25 cellular contexts compared by ENCODE assay signal in genomic region chr15:89555768-89556167, GRCh38. TPM values are rescaled to one million over a fixed set of nuclear protein-coding genes. Genes with fewer than 3 reads are reported as not detected.
DNase-seq lines count a peak whose midpoint lies in the region; ATAC-seq, FAIRE-seq and TF ChIP-seq lines count a peak whose summit lies in the region.
"Had no signal": no experiment of that assay in that cellular context is flagged by ENCODE, and none has a peak within 500 bp of the region (broad histone marks: within the 10 kb centered on the region; RNA-seq: fewer than 3 reads in every experiment).

No MANE protein-coding gene starts in this region.

- no peak overlapping the region for H2BK120ac ChIP-seq in H1 (replicated peaks; ENCODE audit: low read depth, low read length)

- H4K20me1 ChIP-seq in H1 (replicated peaks in 1 of 2; ENCODE audit: control insufficient read depth in 1 of 2, insufficient read depth in 2 of 2, low read length in 2 of 2) (no peaks in the 10 kb centered on the region), HepG2 (ENCODE audit: insufficient read depth, low read length) (no peaks in the 10 kb centered on the region)
- H4K20me1 ChIP-seq: BLaER1 treated with 17β-estradiol and CSF1 and Interleukin-3, amounts not matched to agents 10 nM and 100 nM had no signal

- BruUV-seq in Panc1 (replicated peaks; lab: Mats Ljungman, UMichigan) (no TSS peak), HepG2 (replicated peaks; lab: Mats Ljungman, UMichigan) (no TSS peak)

- no peak overlapping the region for H3K56ac ChIP-seq in H1 (replicated peaks; ENCODE audit: insufficient read length, low read depth, low read length)

- H3K4me1 ChIP-seq in Panc1 (ENCODE audit: control insufficient read depth, insufficient read depth, low read length), result peaks cover 3% of the 10 kb centered on the region
- H3K4me1 ChIP-seq in H1 (replicated peaks in 1 of 4; ENCODE audit: control insufficient read depth in 3 of 4, insufficient read depth in 4 of 4, low read length in 3 of 4), result no peaks in the 10 kb centered on the region
- 0 out of 2 replicates have a peak, but pooled peaks cover 8% of the 10 kb centered on the region for H3K4me1 ChIP-seq in HepG2 (ENCODE audit: insufficient read depth, low read length)
- H3K4me1 ChIP-seq in upper lobe of right lung, result no peaks in the 10 kb centered on the region
- H3K4me1 ChIP-seq: BE2C had no signal

- no peak for TF ChIP-seq EP300 in H1 (IDR thresholded peaks at IDR 0.05; ENCODE audit: borderline replicate concordance in 1 of 2, low read depth in 2 of 2, low read length in 2 of 2)
- TF ChIP-seq EP300 in HepG2 (IDR thresholded peaks at IDR 0.05; ENCODE audit: low read depth in 2 of 2, low read length in 2 of 2), result no peak
- TF ChIP-seq EP300 in HepG2 (CRISPR knock-in tag; IDR thresholded peaks at IDR 0.05; ENCODE audit: borderline replicate concordance), result no peak

- ATAC-seq in Panc1, result peak; percentile 15; the same call in 1 of the 2 replicates
- peak; percentile 45 for ATAC-seq in HepG2
- peak; percentile 18 for ATAC-seq in upper lobe of right lung
- ATAC-seq in HG03108 (IDR thresholded peaks at IDR 0.05; ENCODE audit: unreplicated experiment), result no peak
- no peak for ATAC-seq in activated CD4-positive, CD25-positive, alpha-beta regulatory T cell treated with anti-CD3 and anti-CD28 coated beads, Interleukin-2, amount 50 U/mL, for 24 hours
- ATAC-seq: CD8-positive, alpha-beta T cell; GM12878 had no signal

- no peak for TF ChIP-seq CTCF in Panc1 (IDR thresholded peaks at IDR 0.05)
- no peak for TF ChIP-seq CTCF in H1 (IDR thresholded peaks at IDR 0.05; ENCODE audit: control extremely low read depth in 1 of 3, insufficient read depth in 1 of 3, low read depth in 1 of 3, low read length in 3 of 3)
- no peak for TF ChIP-seq CTCF in HepG2 (CRISPR knock-in tag; IDR thresholded peaks at IDR 0.05)
- TF ChIP-seq CTCF in upper lobe of right lung (IDR thresholded peaks at IDR 0.05), result no peak

- H2BK15ac ChIP-seq in H1 (ENCODE audit: low read length), result 0 out of 2 replicates have a peak overlapping the region, but pooled peaks have one; percentile 46

- no peaks in the 10 kb centered on the region for H3K79me1 ChIP-seq in H1 (ENCODE audit: low read depth, low read length)

- no peaks in the 10 kb centered on the region for H3K23me2 ChIP-seq in H1 (ENCODE audit: low read depth, low read length)

- H3K23ac ChIP-seq in H1 (ENCODE audit: insufficient read length), result no peak overlapping the region

- H3K36me3 ChIP-seq in Panc1 (ENCODE audit: control insufficient read depth, insufficient read depth, low read length) (no peaks in the 10 kb centered on the region), H1 (ENCODE audit: control insufficient read depth in 2 of 4, insufficient read depth in 4 of 4, low read length in 3 of 4) (no peaks in the 10 kb centered on the region), HepG2 (replicated peaks in 1 of 2; ENCODE audit: control insufficient read depth in 1 of 2, insufficient read depth in 2 of 2, low read length in 2 of 2) (no peaks in the 10 kb centered on the region), upper lobe of right lung (no peaks in the 10 kb centered on the region)
- H3K36me3 ChIP-seq: BE2C; BLaER1 treated with 17β-estradiol and CSF1 and Interleukin-3, amounts not matched to agents 10 nM and 100 nM had no signal

- no peak overlapping the region for H3K4ac ChIP-seq in H1 (replicated peaks; ENCODE audit: insufficient read length, low read depth, low read length)

- H4K91ac ChIP-seq in H1 (replicated peaks; ENCODE audit: insufficient read length, low read length), result no peak overlapping the region

- H3K18ac ChIP-seq in H1 (ENCODE audit: extremely low read depth, low read length), result no peak overlapping the region

- H3K4me3 ChIP-seq in Panc1 (ENCODE audit: low read depth in 2 of 2, low read length in 2 of 2) (no peak overlapping the region), H1 (ENCODE audit: extremely low read depth in 1 of 4, insufficient read depth in 2 of 4, low read depth in 3 of 4, low read length in 4 of 4) (no peak overlapping the region), HepG2 (replicated peaks in 1 of 3; ENCODE audit: insufficient read depth in 1 of 3, low read depth in 2 of 3, low read length in 3 of 3) (no peak overlapping the region), upper lobe of right lung (no peak overlapping the region)
- H3K4me3 ChIP-seq: BLaER1 treated with 17β-estradiol and CSF1 and Interleukin-3, amounts not matched to agents 10 nM and 100 nM; GM12878 had no signal

- H2BK20ac ChIP-seq in H1 (ENCODE audit: low read length), result no peak overlapping the region

- FAIRE-seq in H1 (lab: Jason Lieb, UNC) (no peak), HepG2 (lab: Jason Lieb, UNC) (no peak)
- FAIRE-seq: A204.1, D721Med, G401.6, GM12878, GM12892, GM18507 had no signal

- H4K5ac ChIP-seq in H1 (ENCODE audit: insufficient read length, low read depth, low read length), result no peak overlapping the region

- no peaks in the 10 kb centered on the region for H3K79me2 ChIP-seq in H1 (ENCODE audit: control insufficient read depth in 1 of 2, insufficient read depth in 2 of 2, low read length in 2 of 2)
- no peaks in the 10 kb centered on the region for H3K79me2 ChIP-seq in HepG2 (ENCODE audit: insufficient read depth, low read length)

- H4K8ac ChIP-seq in H1 (ENCODE audit: extremely low read depth, insufficient read depth, low read length), result no peak overlapping the region

- H3K9ac ChIP-seq in H1 (replicated peaks in 1 of 4; ENCODE audit: extremely low read depth in 1 of 4, low read depth in 3 of 4, low read length in 3 of 4), result no peak overlapping the region
- no peak overlapping the region for H3K9ac ChIP-seq in HepG2 (ENCODE audit: insufficient read depth, low read depth, low read length)
- H3K9ac ChIP-seq: BLaER1 treated with 17β-estradiol and CSF1 and Interleukin-3, amounts not matched to agents 10 nM and 100 nM had no signal

- H2AFZ ChIP-seq in H1 (ENCODE audit: low read length) (no peak overlapping the region), HepG2 (ENCODE audit: low read length) (no peak overlapping the region)

- intact Hi-C loops in Panc1 (cut with micrococcal nuclease; ENCODE audit: unreplicated experiment) (loop anchor here (5.0 kb wide), 2 partner anchors 63 to 113 kb away; no protein-coding TSS in a partner anchor), HepG2 (cut with micrococcal nuclease; ENCODE audit: unreplicated experiment) (loop anchor here (2.0 kb wide), 1 partner anchor 59 kb away; the partner anchor contains the start of gene RHCG), upper lobe of right lung (cut with DNase I) (no loop called here)

- in situ Hi-C loops in Panc1 (cut with HindIII; ENCODE audit: low pct_unique_long_range_greater_than_20kb, low sequenced_read_pairs), result no loop called here
- in situ Hi-C loops in HepG2 (cut with HindIII; ENCODE audit: extremely low pct_ligation_motif_present, low pct_unique_long_range_greater_than_20kb), result no loop called here

- DNase-seq in Panc1 (ENCODE audit: low read depth, low spot score), result no peak
- no peak for DNase-seq in H1 (ENCODE audit: low read depth in 1 of 2, low spot score in 2 of 2)
- DNase-seq in HepG2 (ENCODE audit: low spot score), result no peak
- no peak for DNase-seq in upper lobe of right lung
- no peak for DNase-seq in NCI-H146 (lab: John Stamatoyannopoulos, UW)
- DNase-seq in NCI-H1092 (lab: John Stamatoyannopoulos, UW), result no peak
- DNase-seq: 8988T; ACHN; BE2C; Caco-2; Calu3; CD4-positive, alpha-beta T cell; CD8-positive, alpha-beta T cell; DMS79 treated with DMSO at 0.1 percent for 48 hours had no signal

- no peak overlapping the region for H2BK5ac ChIP-seq in H1 (ENCODE audit: low read depth, low read length)

- POLR2A ChIA-PET in Panc1 (lab: Charles Lee) (no interaction called here), H1 (lab: Charles Lee; ENCODE audit: partially characterized antibody) (no interaction called here), HepG2 (lab: Yijun Ruan, JAX) (no interaction called here)

- TF ChIP-seq RAD21 in H1 (IDR thresholded peaks at IDR 0.05 in 1 of 2, conservative IDR thresholded peaks at IDR 0.05 in 1 of 2; ENCODE audit: low read depth in 2 of 2, low read length in 2 of 2) (no peak), HepG2 (CRISPR knock-in tag; IDR thresholded peaks at IDR 0.05) (no peak)

- no peak overlapping the region for H2BK12ac ChIP-seq in H1 (ENCODE audit: low read depth, low read length)

- no peak overlapping the region for H3K14ac ChIP-seq in H1 (ENCODE audit: insufficient read length)

- H3K9me3 ChIP-seq in Panc1 (ENCODE audit: control insufficient read depth, insufficient read depth, low read depth, low read length), result no peaks in the 10 kb centered on the region
- no peaks in the 10 kb centered on the region for H3K9me3 ChIP-seq in H1 (ENCODE audit: insufficient read depth in 2 of 2, low read depth in 1 of 2, low read length in 1 of 2)
- H3K9me3 ChIP-seq in HepG2 (ENCODE audit: low read length), result no peaks in the 10 kb centered on the region
- H3K9me3 ChIP-seq in upper lobe of right lung, result no peaks in the 10 kb centered on the region
- H3K9me3 ChIP-seq: BE2C; BLaER1 treated with 17β-estradiol and CSF1 and Interleukin-3, amounts not matched to agents 10 nM and 100 nM; Caco-2 had no signal

- no peak overlapping the region for H2AK5ac ChIP-seq in H1 (ENCODE audit: low read depth, low read length)

- H3K27ac ChIP-seq in Panc1 (ENCODE audit: low read length) (no peak overlapping the region), H1 (ENCODE audit: low read depth, low read length) (no peak overlapping the region), HepG2 (ENCODE audit: extremely low read length, insufficient read depth, low read length) (no peak overlapping the region), upper lobe of right lung (no peak overlapping the region)
- H3K27ac ChIP-seq: BLaER1 treated with 17β-estradiol and CSF1 and Interleukin-3, amounts not matched to agents 10 nM and 100 nM; C4-2B had no signal

- H3K27me3 ChIP-seq in Panc1 (ENCODE audit: control insufficient read depth, insufficient read depth, low read length) (no peaks in the 10 kb centered on the region), H1 (replicated peaks in 1 of 4; ENCODE audit: control insufficient read depth in 3 of 4, extremely low read depth in 1 of 4, insufficient read depth in 3 of 4, low read length in 3 of 4) (no peaks in the 10 kb centered on the region), HepG2 (ENCODE audit: control insufficient read depth in 1 of 2, insufficient read depth in 2 of 2, low read length in 2 of 2) (peaks cover 0 to 10% of the 10 kb centered on the region in 2 experiments; a peak in 1 of 5 replicates), upper lobe of right lung (peaks cover 19% of the 10 kb centered on the region)
- H3K27me3 ChIP-seq: BE2C; BLaER1 treated with 17β-estradiol and CSF1 and Interleukin-3, amounts not matched to agents 10 nM and 100 nM had no signal

- whole genome bisulfite sequencing in H1 (ENCODE audit: extremely low coverage in 1 of 2, insufficient coverage in 1 of 2, insufficient read length in 1 of 2, insufficient replicate concordance in 2 of 2, low coverage in 1 of 2, low lambda C conversion rate in 2 of 2, missing lambda C conversion rate in 1 of 2), 2 experiments, result 73% methylated on average over 5 of the region's 5 CpGs; no CpG with 5 or more reads in 1 of the 2 experiments
- 0% methylated on average over 2 of the region's 5 CpGs for WGBS in HepG2 (ENCODE audit: low lambda C conversion rate)

- TF ChIP-seq POLR2A in H1 (IDR thresholded peaks at IDR 0.05; ENCODE audit: control extremely low read depth in 1 of 2, low read depth in 2 of 2, low read length in 2 of 2) (no peak), HepG2 (IDR thresholded peaks at IDR 0.05; ENCODE audit: insufficient read depth in 1 of 2, low read depth in 2 of 2, low read length in 2 of 2) (no peak)

- CTCF ChIA-PET in Panc1 (lab: Charles Lee), result no interaction called here
- CTCF ChIA-PET in H1 (lab: Charles Lee; ENCODE audit: partially characterized antibody), result interaction anchor here (0.6 to 11.9 kb wide), 8 partner anchors 11 to 123 kb away, joined by 3 to 126 read pairs (median 6); partner anchors contain the start of genes PLIN1 and RHCG
- CTCF ChIA-PET in HepG2 (lab: Yijun Ruan, JAX; ENCODE audit: low intra/inter-chr PET ratio, low total read pairs), result interaction anchor here (1.5 kb wide), 1 partner anchor 59 kb away, joined by 8 read pairs; the partner anchor contains the start of gene RHCG

- H3K4me2 ChIP-seq in H1 (ENCODE audit: insufficient read depth in 1 of 2, low read depth in 2 of 2, low read length in 2 of 2) (no peak overlapping the region), HepG2 (ENCODE audit: low read depth, low read length) (no peak overlapping the region)

RNA-seq across cellular contexts. Expression of gene TICRR, which starts 19.5 kb away (rescaled TPM):
- total RNA-seq in Panc1 (2021; ENCODE audit: unreplicated experiment) (20.5 TPM), HepG2 (2016; rRNA removed; fragmentation: Illumina TruSeq; extraction: Trizol) (14.3 and 14.8 TPM in 2 replicates), upper lobe of right lung (0.09 TPM)
- 5.5 TPM for polyA plus RNA-seq in Panc1 (2012; ENCODE audit: insufficient read length)
- total RNA-seq in H1 (2021; fragmentation: NEBNext Ultra II Directional; extraction: Animal tissue kit (Norgen Biotek cat#: 25700)), result 34.8 and 37.3 TPM in 2 replicates
- polyA plus RNA-seq in H1 (2011; rRNA removed) (13.1 and 15.9 TPM in 2 replicates), HepG2 (2011; rRNA removed) (3.3 and 4.1 TPM in 2 replicates)
- 11.5 TPM for polyA plus RNA-seq in H1 (2011; cell fraction: cytosol; rRNA removed)
- 33.1 TPM for polyA plus RNA-seq in H1 (2011; cell fraction: nucleus; rRNA removed)
- 20.9 to 25.2 TPM (median 21.8 TPM) in 4 replicates for polyA plus RNA-seq in H1 (2012, experiment 1 of 2)
- polyA plus RNA-seq in H1 (2012, experiment 2 of 2), result 7.1 TPM
- polyA plus RNA-seq in H1 (2013, experiment 1 of 2), result 16.6 TPM
- 15.2 TPM for polyA plus RNA-seq in H1 (2013, experiment 2 of 2)
- polyA minus RNA-seq in H1 (2011; rRNA and poly(A)+ RNA removed), result 40.4 and 45.5 TPM in 2 replicates
- 20.3 TPM for polyA minus RNA-seq in H1 (2011; cell fraction: cytosol; rRNA and poly(A)+ RNA removed)
- 49.5 TPM for polyA minus RNA-seq in H1 (2011; cell fraction: nucleus; rRNA and poly(A)+ RNA removed)
- total RNA-seq in HepG2 (2016; cell fraction: cytosol; rRNA removed; fragmentation: Illumina TruSeq; extraction: Trizol; ENCODE audit: low read depth), result 2.6 and 3.4 TPM in 2 replicates
- total RNA-seq in HepG2 (2016; cell fraction: insoluble cytoplasmic fraction; rRNA removed; fragmentation: Illumina TruSeq; extraction: Trizol), result 13.0 and 13.8 TPM in 2 replicates
- 5.7 and 6.1 TPM in 2 replicates for total RNA-seq in HepG2 (2016; cell fraction: membrane; rRNA removed; fragmentation: Illumina TruSeq; extraction: Trizol)
- total RNA-seq in HepG2 (2016; cell fraction: nucleus; rRNA removed; fragmentation: Illumina TruSeq; extraction: Trizol), result 24.1 and 25.6 TPM in 2 replicates
- 1.7 and 2.0 TPM in 2 replicates for polyA plus RNA-seq in HepG2 (2011; cell fraction: cytosol; rRNA removed)
- polyA plus RNA-seq in HepG2 (2011; cell fraction: nucleus; rRNA removed), result 8.1 and 12.8 TPM in 2 replicates
- polyA plus RNA-seq in HepG2 (2012), result 2.6 and 5.2 TPM in 2 replicates
- polyA plus RNA-seq in HepG2 (2016; cell fraction: cytosol; fragmentation: Illumina TruSeq; extraction: Trizol; ENCODE audit: low read depth), result 1.4 and 1.7 TPM in 2 replicates
- polyA plus RNA-seq in HepG2 (2016; cell fraction: insoluble cytoplasmic fraction; fragmentation: Illumina TruSeq; extraction: Trizol; ENCODE audit: low read depth), result 9.6 and 12.3 TPM in 2 replicates
- polyA plus RNA-seq in HepG2 (2016; cell fraction: membrane; fragmentation: Illumina TruSeq; extraction: Trizol; ENCODE audit: low read depth), result 2.4 and 2.7 TPM in 2 replicates
- 35.2 and 38.1 TPM in 2 replicates for polyA plus RNA-seq in HepG2 (2016; cell fraction: nucleus; fragmentation: Illumina TruSeq; extraction: Trizol; ENCODE audit: insufficient read depth, low read depth)
- 12.6 and 58.7 TPM in 2 replicates for polyA minus RNA-seq in HepG2 (2011; rRNA and poly(A)+ RNA removed; ENCODE audit: low replicate concordance)
- 3.0 and 3.7 TPM in 2 replicates for polyA minus RNA-seq in HepG2 (2011; cell fraction: cytosol; rRNA and poly(A)+ RNA removed)
- 15.5 and 18.4 TPM in 2 replicates for polyA minus RNA-seq in HepG2 (2011; cell fraction: nucleus; rRNA and poly(A)+ RNA removed)

RNA-seq across cellular contexts. Expression of gene RHCG, which starts 59.4 kb away (rescaled TPM):
- total RNA-seq in Panc1 (2021; ENCODE audit: unreplicated experiment) (3.0 TPM), HepG2 (2016; rRNA removed; fragmentation: Illumina TruSeq; extraction: Trizol) (not detected in 2 replicates), upper lobe of right lung (not detected)
- 1.7 TPM for polyA plus RNA-seq in Panc1 (2012; ENCODE audit: insufficient read length)
- 0.46 TPM in 1 of 2 replicates, not detected in the other for total RNA-seq in H1 (2021; fragmentation: NEBNext Ultra II Directional; extraction: Animal tissue kit (Norgen Biotek cat#: 25700))
- polyA plus RNA-seq in H1 (2011; rRNA removed) (0.53 and 0.68 TPM in 2 replicates), HepG2 (2011; rRNA removed) (not detected in 2 replicates)
- polyA plus RNA-seq in H1 (2011; cell fraction: cytosol; rRNA removed), result 0.74 TPM
- 0.97 TPM for polyA plus RNA-seq in H1 (2011; cell fraction: nucleus; rRNA removed)
- polyA plus RNA-seq in H1 (2012, experiment 1 of 2), result 0.25 to 0.58 TPM (median 0.45 TPM) in 4 replicates
- polyA plus RNA-seq in H1 (2012, experiment 2 of 2), result 0.39 TPM
- 0.43 TPM for polyA plus RNA-seq in H1 (2013, experiment 1 of 2)
- polyA plus RNA-seq in H1 (2013, experiment 2 of 2), result 0.37 TPM
- 1.2 and 1.6 TPM in 2 replicates for polyA minus RNA-seq in H1 (2011; rRNA and poly(A)+ RNA removed)
- polyA minus RNA-seq in H1 (2011; cell fraction: cytosol; rRNA and poly(A)+ RNA removed), result not detected
- 0.30 TPM for polyA minus RNA-seq in H1 (2011; cell fraction: nucleus; rRNA and poly(A)+ RNA removed)
- total RNA-seq in HepG2 (2016; cell fraction: cytosol; rRNA removed; fragmentation: Illumina TruSeq; extraction: Trizol; ENCODE audit: low read depth), result not detected in 2 replicates
- total RNA-seq in HepG2 (2016; cell fraction: insoluble cytoplasmic fraction; rRNA removed; fragmentation: Illumina TruSeq; extraction: Trizol), result not detected in 2 replicates
- not detected in 2 replicates for total RNA-seq in HepG2 (2016; cell fraction: membrane; rRNA removed; fragmentation: Illumina TruSeq; extraction: Trizol)
- total RNA-seq in HepG2 (2016; cell fraction: nucleus; rRNA removed; fragmentation: Illumina TruSeq; extraction: Trizol), result not detected in 2 replicates
- polyA plus RNA-seq in HepG2 (2011; cell fraction: cytosol; rRNA removed), result not detected in 2 replicates
- polyA plus RNA-seq in HepG2 (2011; cell fraction: nucleus; rRNA removed), result not detected in 2 replicates
- polyA plus RNA-seq in HepG2 (2012), result not detected in 2 replicates
- not detected in 2 replicates for polyA plus RNA-seq in HepG2 (2016; cell fraction: cytosol; fragmentation: Illumina TruSeq; extraction: Trizol; ENCODE audit: low read depth)
- not detected in 2 replicates for polyA plus RNA-seq in HepG2 (2016; cell fraction: insoluble cytoplasmic fraction; fragmentation: Illumina TruSeq; extraction: Trizol; ENCODE audit: low read depth)
- not detected in 2 replicates for polyA plus RNA-seq in HepG2 (2016; cell fraction: membrane; fragmentation: Illumina TruSeq; extraction: Trizol; ENCODE audit: low read depth)
- not detected in 2 replicates for polyA plus RNA-seq in HepG2 (2016; cell fraction: nucleus; fragmentation: Illumina TruSeq; extraction: Trizol; ENCODE audit: insufficient read depth, low read depth)
- polyA minus RNA-seq in HepG2 (2011; rRNA and poly(A)+ RNA removed; ENCODE audit: low replicate concordance), result 0.33 TPM in 1 of 2 replicates, not detected in the other
- not detected in 2 replicates for polyA minus RNA-seq in HepG2 (2011; cell fraction: cytosol; rRNA and poly(A)+ RNA removed)
- not detected in 2 replicates for polyA minus RNA-seq in HepG2 (2011; cell fraction: nucleus; rRNA and poly(A)+ RNA removed)
- total RNA-seq: Caco-2; CD4-positive, alpha-beta T cell; CD8-positive, alpha-beta T cell had no signal
- polyA plus RNA-seq: AG04450 had no signal

Comparison
In these comparisons a context has a peak if more than half of its experiments do, and no peak if none do; other contexts are left out.
1. ATAC-seq: peak in Panc1 (single experiment), HepG2 (single experiment) and upper lobe of right lung (single experiment); none in HG03108 (single experiment) and activated CD4-positive, CD25-positive, alpha-beta regulatory T cell treated with anti-CD3 and anti-CD28 coated beads, Interleukin-2, amount 50 U/mL, for 24 hours (0 of 2).